Comparison of ENCODE assay signal across 1 cellular context in the genomic region with DNA sequence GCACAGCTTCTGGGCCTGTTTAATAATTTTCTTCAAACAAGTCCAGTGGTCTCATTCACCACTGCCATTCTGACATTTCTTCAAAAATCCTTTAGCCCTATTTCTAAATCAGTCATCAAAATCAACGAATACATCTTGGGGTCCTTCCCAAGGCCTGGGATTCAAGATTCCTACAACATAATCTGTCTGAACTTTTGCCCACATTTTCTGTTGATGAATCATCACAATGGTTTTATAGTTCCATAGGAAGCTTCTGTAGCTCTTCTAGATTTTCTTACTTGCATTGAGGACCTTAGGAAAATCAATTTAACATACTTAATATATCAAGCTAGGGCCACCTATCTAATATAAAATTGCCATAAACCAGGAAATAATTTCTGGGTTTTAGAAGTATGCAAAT.
TF ChIP-seq lines count a peak whose summit lies in the region.

No MANE protein-coding gene starts in this region.

TF ChIP-seq in HCT116, 20 proteins besides CTCF, POLR2A, EP300 and RAD21 (continued from another document):
- TF ChIP-seq, protein P1, sequence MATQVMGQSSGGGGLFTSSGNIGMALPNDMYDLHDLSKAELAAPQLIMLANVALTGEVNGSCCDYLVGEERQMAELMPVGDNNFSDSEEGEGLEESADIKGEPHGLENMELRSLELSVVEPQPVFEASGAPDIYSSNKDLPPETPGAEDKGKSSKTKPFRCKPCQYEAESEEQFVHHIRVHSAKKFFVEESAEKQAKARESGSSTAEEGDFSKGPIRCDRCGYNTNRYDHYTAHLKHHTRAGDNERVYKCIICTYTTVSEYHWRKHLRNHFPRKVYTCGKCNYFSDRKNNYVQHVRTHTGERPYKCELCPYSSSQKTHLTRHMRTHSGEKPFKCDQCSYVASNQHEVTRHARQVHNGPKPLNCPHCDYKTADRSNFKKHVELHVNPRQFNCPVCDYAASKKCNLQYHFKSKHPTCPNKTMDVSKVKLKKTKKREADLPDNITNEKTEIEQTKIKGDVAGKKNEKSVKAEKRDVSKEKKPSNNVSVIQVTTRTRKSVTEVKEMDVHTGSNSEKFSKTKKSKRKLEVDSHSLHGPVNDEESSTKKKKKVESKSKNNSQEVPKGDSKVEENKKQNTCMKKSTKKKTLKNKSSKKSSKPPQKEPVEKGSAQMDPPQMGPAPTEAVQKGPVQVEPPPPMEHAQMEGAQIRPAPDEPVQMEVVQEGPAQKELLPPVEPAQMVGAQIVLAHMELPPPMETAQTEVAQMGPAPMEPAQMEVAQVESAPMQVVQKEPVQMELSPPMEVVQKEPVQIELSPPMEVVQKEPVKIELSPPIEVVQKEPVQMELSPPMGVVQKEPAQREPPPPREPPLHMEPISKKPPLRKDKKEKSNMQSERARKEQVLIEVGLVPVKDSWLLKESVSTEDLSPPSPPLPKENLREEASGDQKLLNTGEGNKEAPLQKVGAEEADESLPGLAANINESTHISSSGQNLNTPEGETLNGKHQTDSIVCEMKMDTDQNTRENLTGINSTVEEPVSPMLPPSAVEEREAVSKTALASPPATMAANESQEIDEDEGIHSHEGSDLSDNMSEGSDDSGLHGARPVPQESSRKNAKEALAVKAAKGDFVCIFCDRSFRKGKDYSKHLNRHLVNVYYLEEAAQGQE (IDR thresholded peaks at IDR 0.05; ENCODE audit: low read depth): no peak
- TF ChIP-seq SP1 (IDR thresholded peaks at IDR 0.05; ENCODE audit: low read depth) (no peak), ELF1 (IDR thresholded peaks at IDR 0.05; ENCODE audit: borderline replicate concordance, low read depth) (no peak), ZFX (IDR thresholded peaks at IDR 0.05) (no peak), JUND (IDR thresholded peaks at IDR 0.05) (no peak), YY1 (IDR thresholded peaks at IDR 0.05; ENCODE audit: extremely low read depth, insufficient replicate concordance, low read depth, low read length) (no peak), EZH2phosphoT487 (IDR thresholded peaks at IDR 0.05; ENCODE audit: borderline replicate concordance) (no peak), POLR2AphosphoS5 (IDR thresholded peaks at IDR 0.05; ENCODE audit: low read depth, low read length) (no peak), CBX3 (IDR thresholded peaks at IDR 0.05; ENCODE audit: low read depth) (no peak), CEBPB (IDR thresholded peaks at IDR 0.05; ENCODE audit: low read depth) (no peak), ZNF274 (IDR thresholded peaks at IDR 0.05; ENCODE audit: low read depth, low read length) (no peak)
- TF ChIP-seq, protein P2, sequence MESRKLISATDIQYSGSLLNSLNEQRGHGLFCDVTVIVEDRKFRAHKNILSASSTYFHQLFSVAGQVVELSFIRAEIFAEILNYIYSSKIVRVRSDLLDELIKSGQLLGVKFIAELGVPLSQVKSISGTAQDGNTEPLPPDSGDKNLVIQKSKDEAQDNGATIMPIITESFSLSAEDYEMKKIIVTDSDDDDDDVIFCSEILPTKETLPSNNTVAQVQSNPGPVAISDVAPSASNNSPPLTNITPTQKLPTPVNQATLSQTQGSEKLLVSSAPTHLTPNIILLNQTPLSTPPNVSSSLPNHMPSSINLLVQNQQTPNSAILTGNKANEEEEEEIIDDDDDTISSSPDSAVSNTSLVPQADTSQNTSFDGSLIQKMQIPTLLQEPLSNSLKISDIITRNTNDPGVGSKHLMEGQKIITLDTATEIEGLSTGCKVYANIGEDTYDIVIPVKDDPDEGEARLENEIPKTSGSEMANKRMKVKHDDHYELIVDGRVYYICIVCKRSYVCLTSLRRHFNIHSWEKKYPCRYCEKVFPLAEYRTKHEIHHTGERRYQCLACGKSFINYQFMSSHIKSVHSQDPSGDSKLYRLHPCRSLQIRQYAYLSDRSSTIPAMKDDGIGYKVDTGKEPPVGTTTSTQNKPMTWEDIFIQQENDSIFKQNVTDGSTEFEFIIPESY (IDR thresholded peaks at IDR 0.05; ENCODE audit: extremely low read depth, insufficient replicate concordance, low read length): no peak
- TF ChIP-seq, protein P3, sequence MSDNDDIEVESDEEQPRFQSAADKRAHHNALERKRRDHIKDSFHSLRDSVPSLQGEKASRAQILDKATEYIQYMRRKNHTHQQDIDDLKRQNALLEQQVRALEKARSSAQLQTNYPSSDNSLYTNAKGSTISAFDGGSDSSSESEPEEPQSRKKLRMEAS (IDR thresholded peaks at IDR 0.05): no peak
